Comparison of ENCODE assay signal across 23 cellular contexts in genomic region chr5:78557601-78558000, GRCh38.
"Had no signal": no experiment of that assay in that cellular context is flagged by ENCODE, and none has a peak within 500 bp of the region (broad histone marks: within the 10 kb centered on the region; RNA-seq: fewer than 3 reads in every experiment).

No MANE protein-coding gene starts in this region.

- H3K27ac ChIP-seq: SJSA1, SK-N-MC had no signal

- H3K9me3 Mint-ChIP-seq: IgD-negative memory B cell had no signal

- H3K27ac Mint-ChIP-seq: IgD-negative memory B cell had no signal

- H3K4me3 ChIP-seq: SJSA1, SK-N-MC had no signal

- H3K36me3 ChIP-seq: SJSA1 had no signal

- ATAC-seq: HepG2 had no signal

- H3K9me3 ChIP-seq: SJSA1 had no signal

- H3K4me1 ChIP-seq: SJSA1 had no signal

- H3K27me3 ChIP-seq: SJSA1 had no signal

- DNase-seq: KBM-7, NCI-H1092, NCI-H1105 treated with DMSO at 0.1 percent for 48 hours, NCI-H1417 treated with DMSO at 0.1 percent for 48 hours, NCI-H146, NCI-H1694 treated with DMSO at 0.1 percent for 48 hours, NCI-H1930, NCI-H2081, NCI-H2171, NCI-H226, NCI-H446, NCI-H510A, NCI-H524 treated with DMSO at 0.1 percent for 48 hours, NCI-H69, NCI-H774, Right ventricle myocardium superior, RPMI8226, SIG-M5 had no signal

- FAIRE-seq: HepG2, RCC 7860 had no signal
